In genomic region chr4:113547487-113548042, GRCh38 we compare ENCODE assay signal across 8 cellular contexts.
A peak's percentile ranks its signal among the peaks of the same experiment; 100 is the strongest.
DNase-seq lines count a peak whose midpoint lies in the region; ATAC-seq, FAIRE-seq and TF ChIP-seq lines count a peak whose summit lies in the region.

No MANE protein-coding gene starts in this region.

- H3K4me3 ChIP-seq in left lung = no peak overlapping the region

- peak; percentile 92 to 97 for TF ChIP-seq CTCF in left lung (IDR thresholded peaks at IDR 0.05)

- H3K27ac Mint-ChIP-seq in activated CD4-positive, alpha-beta T cell treated with anti-CD3 and anti-CD28 coated beads for 36 hours = peak overlapping the region; percentile 49

- H3K9me3 Mint-ChIP-seq in activated CD4-positive, alpha-beta T cell treated with anti-CD3 and anti-CD28 coated beads for 36 hours (ENCODE audit: low read depth) = no peaks in the 10 kb centered on the region

- ATAC-seq in GM19395 (IDR thresholded peaks at IDR 0.05; ENCODE audit: unreplicated experiment) = peak; percentile 99
- ATAC-seq in HG03460 (IDR thresholded peaks at IDR 0.05; ENCODE audit: unreplicated experiment) = peak; percentile 97
- ATAC-seq in activated CD4-positive, alpha-beta T cell treated with anti-CD3 and anti-CD28 coated beads for 36 hours = peak; percentile 99
- peak; percentile 100 for ATAC-seq in left lung

- peak; percentile 92 for DNase-seq in CD1c-positive myeloid dendritic cell (ENCODE audit: extremely low spot score)
- DNase-seq in NCI-H526 treated with DMSO at 0.1 percent for 48 hours (lab: John Stamatoyannopoulos, UW) = peak; percentile 79
- peak; percentile 95 for DNase-seq in activated CD4-positive, alpha-beta T cell treated with anti-CD3 and anti-CD28 coated beads for 36 hours
- peak; percentile 81 to 89 for DNase-seq in left lung
- peak; percentile 95 for DNase-seq in stimulated activated CD4-positive, alpha-beta T cell treated with anti-CD3 and anti-CD28 coated beads, Interleukin-4, amount 100 ng/mL, for 24 hours

- POLR2A ChIA-PET in activated CD4-positive, alpha-beta T cell treated with anti-CD3 and anti-CD28 coated beads for 36 hours (lab: Charles Lee) = interaction anchor here (0.8 to 1.4 kb wide), 4 partner anchors 14 to 217 kb away, joined by 3 to 4 read pairs (median 4); no protein-coding TSS in a partner anchor

- no peaks in the 10 kb centered on the region for H3K9me3 ChIP-seq in left lung

- CTCF ChIA-PET in activated CD4-positive, alpha-beta T cell treated with anti-CD3 and anti-CD28 coated beads for 36 hours (lab: Charles Lee) = interaction anchor here (0.6 to 6.0 kb wide), 21 partner anchors 9 to 528 kb away, joined by 3 to 50 read pairs (median 4); no protein-coding TSS in a partner anchor

- peaks cover 0 to 14% of the 10 kb centered on the region in 2 donors for H3K4me1 ChIP-seq in left lung

- peaks cover 24% of the 10 kb centered on the region for H3K4me1 Mint-ChIP-seq in activated CD4-positive, alpha-beta T cell treated with anti-CD3 and anti-CD28 coated beads for 36 hours

- H3K27ac ChIP-seq in left lung = peak overlapping the region; percentile 45 to 69

- peak; percentile 91 for FAIRE-seq in colon (lab: Jason Lieb, UNC)

- H3K36me3 Mint-ChIP-seq in activated CD4-positive, alpha-beta T cell treated with anti-CD3 and anti-CD28 coated beads for 36 hours (ENCODE audit: low read depth) = peaks cover 29% of the 10 kb centered on the region

- H3K36me3 ChIP-seq in left lung = peaks cover 0 to 12% of the 10 kb centered on the region in 2 donors

- intact Hi-C loops in activated CD4-positive, alpha-beta T cell treated with anti-CD3 and anti-CD28 coated beads for 36 hours (cut with DNase I, micrococcal nuclease) = loop anchor here (1.0 to 10.0 kb wide), 12 partner anchors 8 to 361 kb away; no protein-coding TSS in a partner anchor
- intact Hi-C loops in left lung (cut with DNase I) = loop anchor here in 1 of 2 donors (10.0 kb wide), 1 partner anchor 217 kb away; the partner anchor contains the start of gene CAMK2D

- H3K4me3 Mint-ChIP-seq in activated CD4-positive, alpha-beta T cell treated with anti-CD3 and anti-CD28 coated beads for 36 hours = no peak overlapping the region

- H3K27me3 ChIP-seq in left lung = no peaks in the 10 kb centered on the region

- no peaks in the 10 kb centered on the region for H3K27me3 Mint-ChIP-seq in activated CD4-positive, alpha-beta T cell treated with anti-CD3 and anti-CD28 coated beads for 36 hours
